ENCODE assay signal across 24 cellular contexts in genomic region chr18:22483407-22483806, GRCh38.
"Had no signal": no experiment of that assay in that cellular context is flagged by ENCODE, and none has a peak within 500 bp of the region (broad histone marks: within the 10 kb centered on the region; RNA-seq: fewer than 3 reads in every experiment).

No MANE protein-coding gene starts in this region.

- H3K4me1 ChIP-seq: colonic mucosa, gastroesophageal sphincter, left lung, lower lobe of right lung had no signal

- FAIRE-seq: endometrium, frontal cortex, islet of Langerhans, keratinocyte had no signal

- H3K4me3 ChIP-seq: colonic mucosa, esophagus muscularis mucosa, gastroesophageal sphincter, heart right ventricle, left lung, lower lobe of right lung had no signal

- H3K27me3 ChIP-seq: colonic mucosa, esophagus muscularis mucosa, foreskin keratinocyte, gastroesophageal sphincter, heart right ventricle, left lung had no signal

- H3K36me3 ChIP-seq: colonic mucosa, esophagus muscularis mucosa, gastroesophageal sphincter, heart right ventricle, left lung, lower lobe of right lung had no signal

- DNase-seq: colonic mucosa; cortex of kidney; effector CD8-positive, alpha-beta T cell; effector memory CD8-positive, alpha-beta T cell; endodermal cell; foreskin keratinocyte; glutamatergic neuron; head of caudate nucleus; heart right ventricle; hippocampal formation; left cardiac atrium; left lung; left ventricle myocardium superior; lower lobe of right lung; mesenchymal stem cell; midbrain; naive thymus-derived CD4-positive, alpha-beta T cell; natural killer cell had no signal

- H3K9me3 ChIP-seq: colonic mucosa, esophagus muscularis mucosa, gastroesophageal sphincter, heart right ventricle, left lung, lower lobe of right lung had no signal

- H3K27ac ChIP-seq: colonic mucosa, esophagus muscularis mucosa, foreskin keratinocyte, gastroesophageal sphincter, heart right ventricle, left lung, lower lobe of right lung had no signal

- ATAC-seq: effector memory CD8-positive, alpha-beta T cell; foreskin keratinocyte; gastroesophageal sphincter; heart right ventricle; left cardiac atrium; left lung; left ventricle myocardium superior; lower lobe of right lung; naive thymus-derived CD4-positive, alpha-beta T cell; natural killer cell had no signal
